8 cellular contexts compared by ENCODE assay signal in genomic region chr5:442335-443238, GRCh38. TPM values are rescaled to one million over a fixed set of nuclear protein-coding genes. Genes with fewer than 3 reads are reported as not detected.
DNase-seq lines count a peak whose midpoint lies in the region; ATAC-seq, FAIRE-seq and TF ChIP-seq lines count a peak whose summit lies in the region.

Gene EXOC3 (plus strand): TSS chr5:443176. CDS start chr5:446206, 3,030 bp downstream.

- TF ChIP-seq CTCF in vagina (IDR thresholded peaks at IDR 0.05) = no peak

- peak; percentile 60 for FAIRE-seq in GM12891 (lab: Jason Lieb, UNC)

- H3K9me3 ChIP-seq in right cardiac atrium (ENCODE audit: control insufficient read depth, low read length) (no peaks in the 10 kb centered on the region), vagina (no peaks in the 10 kb centered on the region)

- intact Hi-C loops in T-helper 2 cell treated with Interferon-gamma antibody and Interleukin-4, amounts not matched to agents 100 ng/mL and 5 ng/mL, for 36 hours (cut with micrococcal nuclease) = loop anchor here (1.0 to 10.0 kb wide), 2 partner anchors 171 to 172 kb away; partner anchors contain the start of genes CEP72 and PDCD6
- intact Hi-C loops in right cardiac atrium (cut with DNase I) (no loop called here), vagina (cut with DNase I) (no loop called here)

- H3K27ac ChIP-seq in angular gyrus (ENCODE audit: low read depth, low read length) (peak within 1 kb of the TSS; percentile 57), right cardiac atrium (ENCODE audit: low read length) (peak within 1 kb of the TSS; percentile 55), vagina (peak within 1 kb of the TSS; percentile 84)

- DNase-seq in GM12891 (ENCODE audit: insufficient read length, low spot score) (peak; percentile 98), NCI-H1092 (lab: John Stamatoyannopoulos, UW) (peak; percentile 61), right cardiac atrium (peak; percentile 80 to 93 (median 90)), renal cortical epithelial cell (ENCODE audit: low read depth) (no peak), vagina (ENCODE audit: extremely low spot score in 2 of 2) (no peak)

- WGBS in right cardiac atrium = 6% methylated on average over 73 of the region's 73 CpGs

- peak; percentile 79 for ATAC-seq in HG02588 (IDR thresholded peaks at IDR 0.05; ENCODE audit: unreplicated experiment)
- peak; percentile 94 for ATAC-seq in right cardiac atrium

- peaks cover 3% of the 10 kb centered on the region for H3K4me1 ChIP-seq in right cardiac atrium (ENCODE audit: control insufficient read depth, insufficient read depth, low read length)
- H3K4me1 ChIP-seq in vagina = peaks cover 26% of the 10 kb centered on the region

- H3K36me3 ChIP-seq in vagina = peaks cover 0 to 12% of the 10 kb centered on the region in 2 donors

- H3K27me3 ChIP-seq in right cardiac atrium (ENCODE audit: control insufficient read depth, insufficient read depth) (no peaks in the 10 kb centered on the region), vagina (no peaks in the 10 kb centered on the region)

- TF ChIP-seq POLR2A in GM12891 (IDR thresholded peaks at IDR 0.05; ENCODE audit: low read depth, low read length) (peak; percentile 73; the same call in 1 of the 2 replicates), vagina (IDR thresholded peaks at IDR 0.05) (peak in 1 of 2 donors; percentile 31)

- H3K4me3 ChIP-seq in right cardiac atrium (ENCODE audit: low read length) (peak within 1 kb of the TSS; percentile 82), vagina (peak within 1 kb of the TSS; percentile 80 to 96)

TF ChIP-seq in GM12891, 5 proteins besides CTCF, POLR2A, EP300 and RAD21:
- no peak for TF ChIP-seq PAX5 (IDR thresholded peaks at IDR 0.05; ENCODE audit: insufficient read depth, low read length, severe bottlenecking)
- peak; percentile 43; the same call in 1 of the 2 replicates for TF ChIP-seq POU2F2 (IDR thresholded peaks at IDR 0.05; ENCODE audit: low read depth, low read length)
- TF ChIP-seq SPI1 (IDR thresholded peaks at IDR 0.05; ENCODE audit: low read depth, low read length) = peak; percentile 52; the same call in 1 of the 2 replicates
- TF ChIP-seq TAF1 (IDR thresholded peaks at IDR 0.05; ENCODE audit: low read depth, low read length) = peak; percentile 51; the same call in 1 of the 2 replicates
- TF ChIP-seq POLR2AphosphoS5 (IDR thresholded peaks at IDR 0.05; ENCODE audit: low read depth, low read length) = no peak

RNA-seq across cellular contexts. Expression of gene EXOC3, which starts in this region (rescaled TPM):
- polyA plus RNA-seq in GM12891 (2012; ENCODE audit: low read depth, missing spikeins) = 46.1 TPM
- 70.0 and 72.1 TPM in 2 replicates for total RNA-seq in T-helper 2 cell treated with Interferon-gamma antibody and Interleukin-4, amounts not matched to agents 100 ng/mL and 5 ng/mL, for 36 hours
- total RNA-seq in right cardiac atrium (10 to 100 TPM; 42.4 to 50.2 (median 46.5) TPM), renal cortical epithelial cell (27.3 and 56.9 TPM in 2 replicates), vagina (67.5 TPM)
- polyA plus RNA-seq in right cardiac atrium = 30.1 TPM

Comparison
In these comparisons a context has a peak if more than half of its experiments do, and no peak if none do; other contexts are left out.
1. DNase-seq: peak in GM12891 (single experiment), NCI-H1092 (single experiment) and right cardiac atrium (3 of 3); none in renal cortical epithelial cell (single experiment) and vagina (0 of 2).
2. Peak in every context shown above with its lines, with median percentiles within 50 percentile points of each other: H3K27ac ChIP-seq.